In the genomic region with DNA sequence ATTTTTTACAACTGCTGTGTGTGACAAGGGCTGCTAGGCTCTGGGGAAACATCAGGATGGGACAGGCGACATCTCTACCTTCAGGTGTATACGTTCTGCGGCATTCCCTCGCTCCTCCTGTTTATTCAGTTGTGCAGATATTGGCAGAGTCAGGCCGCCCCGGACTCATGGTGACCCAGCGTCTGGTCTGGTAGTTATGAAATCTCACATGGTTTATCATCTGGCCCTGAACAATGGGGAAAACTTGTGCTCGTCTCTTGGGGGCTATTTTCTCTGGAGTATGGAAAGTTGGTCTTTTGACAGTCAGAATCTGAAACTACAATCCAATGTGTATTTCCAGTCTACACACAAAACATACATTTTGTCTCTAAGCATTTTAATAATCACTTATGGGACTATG, we compare ENCODE assay signal across 20 cellular contexts. TPM values are rescaled to one million over a fixed set of nuclear protein-coding genes. Genes with fewer than 3 reads are reported as not detected.
A peak's percentile ranks its signal among the peaks of the same experiment; 100 is the strongest.
DNase-seq lines count a peak whose midpoint lies in the region; ATAC-seq, FAIRE-seq and TF ChIP-seq lines count a peak whose summit lies in the region.
"Had no signal": no experiment of that assay in that cellular context is flagged by ENCODE, and none has a peak within 500 bp of the region (broad histone marks: within the 10 kb centered on the region; RNA-seq: fewer than 3 reads in every experiment).

No MANE protein-coding gene starts in this region.

- DNase-seq in IMR-90 (peak; percentile 75), K562 (ENCODE audit: extremely low read depth in 1 of 4, low spot score in 3 of 4) (no peak), glomerular visceral epithelial cell (ENCODE audit: extremely low spot score) (peak; percentile 62), left ventricle myocardium inferior (no peak), NCI-H187 (lab: John Stamatoyannopoulos, UW) (no peak)
- no peak for DNase-seq in activated T-helper 1 cell treated with anti-CD3 and anti-CD28 coated beads, Interleukin-12 subunit alpha, Interleukin-12 subunit beta, Interleukin-2, Interleukin-4 antibody, amounts not matched to agents 30 ng/mL and 10 ng/mL and 1 ng/mL, durations not matched to agents 14 hours and 24 hours and 36 hours (ENCODE audit: low spot score)
- DNase-seq: activated CD4-positive, alpha-beta T cell treated with anti-CD3 and anti-CD28 coated beads, Interleukin-2, amount 10 ng/mL, durations not matched to agents 7 days and 5 days; activated naive CD8-positive, alpha-beta T cell treated with anti-CD3 and anti-CD28 coated beads for 36 hours; COR-L47; erythroblast; GF-D8; Karpas-422; NCI-H2081 treated with DMSO at 0.1 percent for 48 hours; Right ventricle myocardium superior; stimulated activated CD4-positive, alpha-beta T cell treated with anti-CD3 and anti-CD28 coated beads, Interleukin-2, amount 100 ng/mL, for 24 hours; testis had no signal

- peak; percentile 74 for ATAC-seq in IMR-90 (ENCODE audit: low read depth)
- no peak for ATAC-seq in K562
- no peak for ATAC-seq in GM21526 (IDR thresholded peaks at IDR 0.05; ENCODE audit: low FRiP score, unreplicated experiment)
- ATAC-seq: natural killer cell treated with Interleukin-12 subunit alpha and Interleukin-12 subunit beta and Interleukin-15 and Interleukin-18, amount 100 ng/mL, for 72 hours had no signal

- H3K79me1 ChIP-seq in IMR-90 (ENCODE audit: low read depth in 1 of 2, low read length in 2 of 2) = no peaks in the 10 kb centered on the region

- H4K91ac ChIP-seq in IMR-90 (ENCODE audit: insufficient read depth, low read depth, low read length) = no peak overlapping the region

- H4K5ac ChIP-seq in IMR-90 (ENCODE audit: low read depth, low read length) = no peak overlapping the region

- H3K9me3 Mint-ChIP-seq in activated T-helper 1 cell treated with anti-CD3 and anti-CD28 coated beads, Interleukin-12 subunit alpha, Interleukin-12 subunit beta, Interleukin-2, Interleukin-4 antibody, amounts not matched to agents 30 ng/mL and 10 ng/mL and 1 ng/mL, durations not matched to agents 14 hours and 24 hours and 36 hours = no peaks in the 10 kb centered on the region
- H3K9me3 Mint-ChIP-seq: activated CD4-positive, alpha-beta T cell treated with anti-CD3 and anti-CD28 coated beads, Interleukin-2, amount 10 ng/mL, durations not matched to agents 7 days and 5 days; activated naive CD8-positive, alpha-beta T cell treated with anti-CD3 and anti-CD28 coated beads for 36 hours; natural killer cell treated with Interleukin-12 subunit alpha and Interleukin-12 subunit beta and Interleukin-15 and Interleukin-18, amount 100 ng/mL, for 72 hours had no signal

- no peaks in the 10 kb centered on the region for H3K36me3 ChIP-seq in ACC112 (ENCODE audit: insufficient read depth, low read length)
- no peaks in the 10 kb centered on the region for H3K36me3 ChIP-seq in IMR-90 (ENCODE audit: control insufficient read depth, insufficient read depth, low read length)
- no peaks in the 10 kb centered on the region for H3K36me3 ChIP-seq in K562 (ENCODE audit: control insufficient read depth, insufficient read depth, low read length)
- H3K36me3 ChIP-seq in left ventricle myocardium inferior = no peaks in the 10 kb centered on the region

- no peaks in the 10 kb centered on the region for H3K36me3 Mint-ChIP-seq in activated T-helper 1 cell treated with anti-CD3 and anti-CD28 coated beads, Interleukin-12 subunit alpha, Interleukin-12 subunit beta, Interleukin-2, Interleukin-4 antibody, amounts not matched to agents 30 ng/mL and 10 ng/mL and 1 ng/mL, durations not matched to agents 14 hours and 24 hours and 36 hours (ENCODE audit: low read depth)
- H3K36me3 Mint-ChIP-seq: activated naive CD8-positive, alpha-beta T cell treated with anti-CD3 and anti-CD28 coated beads for 36 hours; natural killer cell treated with Interleukin-12 subunit alpha and Interleukin-12 subunit beta and Interleukin-15 and Interleukin-18, amount 100 ng/mL, for 72 hours had no signal

- no peak overlapping the region for H3K9ac ChIP-seq in IMR-90 (ENCODE audit: low read depth, low read length)
- H3K9ac ChIP-seq in K562 (ENCODE audit: insufficient read depth in 1 of 2, low read depth in 2 of 2, low read length in 2 of 2) = no peak overlapping the region

- no peak for TF ChIP-seq RAD21 in IMR-90 (IDR thresholded peaks at IDR 0.05; ENCODE audit: low read length)
- TF ChIP-seq RAD21 in K562 (CRISPR knock-in tag; conservative IDR thresholded peaks at IDR 0.05 in 1 of 2, IDR thresholded peaks at IDR 0.05 in 1 of 2) = no peak

- BruUV-seq in IMR-90 (replicated peaks; lab: Mats Ljungman, UMichigan) (no TSS peak), K562 (replicated peaks; lab: Mats Ljungman, UMichigan) (no TSS peak)

- H4K20me1 ChIP-seq in IMR-90 (ENCODE audit: insufficient read depth, low read length) = no peaks in the 10 kb centered on the region
- 0 out of 2 replicates have a peak, but pooled peaks cover 7% of the 10 kb centered on the region for H4K20me1 ChIP-seq in K562 (replicated peaks; ENCODE audit: control insufficient read depth, insufficient read depth, low read length)

- H2BK5ac ChIP-seq in IMR-90 (ENCODE audit: low read depth, low read length, poor library complexity, severe bottlenecking) = peak overlapping the region; percentile 46

- peaks cover 27% of the 10 kb centered on the region for H3K27me3 Mint-ChIP-seq in activated T-helper 1 cell treated with anti-CD3 and anti-CD28 coated beads, Interleukin-12 subunit alpha, Interleukin-12 subunit beta, Interleukin-2, Interleukin-4 antibody, amounts not matched to agents 30 ng/mL and 10 ng/mL and 1 ng/mL, durations not matched to agents 14 hours and 24 hours and 36 hours (ENCODE audit: insufficient read depth)

- H2BK15ac ChIP-seq in IMR-90 (ENCODE audit: low read depth, low read length) = peak overlapping the region; percentile 32; the same call in 1 of the 3 replicates

- H3K23ac ChIP-seq in IMR-90 (ENCODE audit: low read depth, low read length) = no peak overlapping the region

- H3K14ac ChIP-seq in IMR-90 (replicated peaks; ENCODE audit: low read depth, low read length) = no peak overlapping the region

- CTCF ChIA-PET in IMR-90 (lab: Yijun Ruan, JAX) = no interaction called here
- CTCF ChIA-PET in K562 (lab: Yijun Ruan, JAX; ENCODE audit: low intra/inter-chr PET ratio) = no interaction called here

- TF ChIP-seq CTCF in IMR-90 (conservative IDR thresholded peaks at IDR 0.05; ENCODE audit: low read depth, low read length) = no peak
- TF ChIP-seq CTCF in K562 (IDR thresholded peaks at IDR 0.05 in 2 of 3, conservative IDR thresholded peaks at IDR 0.05 in 1 of 3; ENCODE audit: insufficient read depth in 2 of 3, low read depth in 1 of 3, low read length in 3 of 3) = no peak
- no peak for TF ChIP-seq CTCF in left ventricle myocardium inferior (IDR thresholded peaks at IDR 0.05; ENCODE audit: borderline replicate concordance)

- WGBS in IMR-90 (ENCODE audit: extremely low coverage in 2 of 2, insufficient read length in 1 of 2), 2 experiments = 93% methylated on average over 3 of the region's 8 CpGs; no CpG with 5 or more reads in 1 of the 2 experiments
- WGBS in K562 (ENCODE audit: insufficient coverage, low coverage, missing lambda C conversion rate) = 1% methylated on average over 8 of the region's 8 CpGs

- peak overlapping the region; percentile 10; the same call in 1 of the 2 replicates for H3K4ac ChIP-seq in IMR-90 (ENCODE audit: low read depth, low read length)

- H2AK9ac ChIP-seq in IMR-90 (replicated peaks; ENCODE audit: low read depth, low read length, poor library complexity) = no peak overlapping the region

- POLR2A ChIA-PET in IMR-90 (lab: Charles Lee; ENCODE audit: unreplicated experiment) (no interaction called here), K562 (lab: Yijun Ruan, JAX) (no interaction called here)

- peaks cover 14% of the 10 kb centered on the region for H3K4me1 ChIP-seq in ACC112 (ENCODE audit: control insufficient read depth, insufficient read depth, low read length, unreplicated experiment)
- peaks cover 13% of the 10 kb centered on the region; the same call in 1 of the 2 replicates for H3K4me1 ChIP-seq in IMR-90 (ENCODE audit: control insufficient read depth, insufficient read depth, low read length)
- H3K4me1 ChIP-seq in K562 (replicated peaks in 1 of 2; ENCODE audit: control insufficient read depth in 2 of 2, insufficient read depth in 2 of 2, low read length in 2 of 2) = peaks cover 0 to 7% of the 10 kb centered on the region in 2 experiments; a peak in 2 of 5 replicates
- H3K4me1 ChIP-seq in left ventricle myocardium inferior = peaks cover 8% of the 10 kb centered on the region
- H3K4me1 ChIP-seq: testis had no signal

- no peak for TF ChIP-seq EP300 in K562 (IDR thresholded peaks at IDR 0.05; ENCODE audit: low read length)

- no peaks in the 10 kb centered on the region for H3K9me1 ChIP-seq in IMR-90 (ENCODE audit: insufficient read depth, low read length)
- no peaks in the 10 kb centered on the region for H3K9me1 ChIP-seq in K562 (ENCODE audit: control insufficient read depth, insufficient read depth, low read length)

- no peak overlapping the region; a peak in 1 of 4 replicates for H4K8ac ChIP-seq in IMR-90 (ENCODE audit: low read depth in 2 of 2, low read length in 2 of 2)

- no peak overlapping the region; the same call in 1 of the 2 replicates for H2BK120ac ChIP-seq in IMR-90 (ENCODE audit: low read depth, low read length)

- no peak overlapping the region for H2AK5ac ChIP-seq in IMR-90 (ENCODE audit: low read depth, low read length)

- TF ChIP-seq POLR2A in IMR-90 (IDR thresholded peaks at IDR 0.05; ENCODE audit: low read depth, low read length) = no peak
- TF ChIP-seq POLR2A in K562 (conservative IDR thresholded peaks at IDR 0.05) = no peak

- H3K18ac ChIP-seq in IMR-90 (ENCODE audit: low read depth, low read length) = no peak overlapping the region

- H2AFZ ChIP-seq in ACC112 (ENCODE audit: low read length, unreplicated experiment) (no peak overlapping the region), IMR-90 (replicated peaks; ENCODE audit: low read length, poor library complexity) (no peak overlapping the region), K562 (ENCODE audit: low read depth, low read length) (no peak overlapping the region)

- no peak overlapping the region for H3K56ac ChIP-seq in IMR-90 (ENCODE audit: extremely low read depth, insufficient read depth, low read length)

- H3K4me1 Mint-ChIP-seq in activated T-helper 1 cell treated with anti-CD3 and anti-CD28 coated beads, Interleukin-12 subunit alpha, Interleukin-12 subunit beta, Interleukin-2, Interleukin-4 antibody, amounts not matched to agents 30 ng/mL and 10 ng/mL and 1 ng/mL, durations not matched to agents 14 hours and 24 hours and 36 hours (ENCODE audit: low read depth) = no peaks in the 10 kb centered on the region
- H3K4me1 Mint-ChIP-seq: activated CD4-positive, alpha-beta T cell treated with anti-CD3 and anti-CD28 coated beads, Interleukin-2, amount 10 ng/mL, durations not matched to agents 7 days and 5 days had no signal

- no peaks in the 10 kb centered on the region for H3K9me3 ChIP-seq in IMR-90 (ENCODE audit: control insufficient read depth, insufficient read depth, low read length)
- H3K9me3 ChIP-seq in K562 (replicated peaks; ENCODE audit: control insufficient read depth, insufficient read depth, low read depth, low read length) = no peaks in the 10 kb centered on the region
- H3K9me3 ChIP-seq in left ventricle myocardium inferior (replicated peaks) = no peaks in the 10 kb centered on the region
- H3K9me3 ChIP-seq: testis had no signal

- intact Hi-C loops in IMR-90 (cut with micrococcal nuclease) (no loop called here), K562 (cut with micrococcal nuclease) (no loop called here), left ventricle myocardium inferior (cut with micrococcal nuclease) (no loop called here)
- intact Hi-C loops in activated T-helper 1 cell treated with anti-CD3 and anti-CD28 coated beads, Interleukin-12 subunit alpha, Interleukin-12 subunit beta, Interleukin-2, Interleukin-4 antibody, amounts not matched to agents 30 ng/mL and 10 ng/mL and 1 ng/mL, durations not matched to agents 14 hours and 24 hours and 36 hours (cut with micrococcal nuclease) = no loop called here

- in situ Hi-C loops in IMR-90 (cut with MboI; ENCODE audit: low sequenced_read_pairs) = no loop called here
- in situ Hi-C loops in K562 (cut with MboI) = no loop called here

- dilution Hi-C loops in IMR-90 (cut with HindIII; ENCODE audit: low sequenced_read_pairs, unreplicated experiment) = no loop called here

- 0 out of 2 replicates have a peak overlapping the region, but pooled peaks have one; percentile 5 for H2BK20ac ChIP-seq in IMR-90 (ENCODE audit: low read depth, low read length)

- H3K4me2 ChIP-seq in IMR-90 (ENCODE audit: low read depth, low read length) (no peak overlapping the region), K562 (ENCODE audit: insufficient read depth, low read length) (no peak overlapping the region)

- H3K4me3 Mint-ChIP-seq in activated T-helper 1 cell treated with anti-CD3 and anti-CD28 coated beads, Interleukin-12 subunit alpha, Interleukin-12 subunit beta, Interleukin-2, Interleukin-4 antibody, amounts not matched to agents 30 ng/mL and 10 ng/mL and 1 ng/mL, durations not matched to agents 14 hours and 24 hours and 36 hours = no peak overlapping the region
- H3K4me3 Mint-ChIP-seq: activated CD4-positive, alpha-beta T cell treated with anti-CD3 and anti-CD28 coated beads, Interleukin-2, amount 10 ng/mL, durations not matched to agents 7 days and 5 days; activated naive CD8-positive, alpha-beta T cell treated with anti-CD3 and anti-CD28 coated beads for 36 hours; natural killer cell treated with Interleukin-12 subunit alpha and Interleukin-12 subunit beta and Interleukin-15 and Interleukin-18, amount 100 ng/mL, for 72 hours had no signal

- FAIRE-seq in K562 (lab: Jason Lieb, UNC) = no peak

- H3K27ac Mint-ChIP-seq in activated T-helper 1 cell treated with anti-CD3 and anti-CD28 coated beads, Interleukin-12 subunit alpha, Interleukin-12 subunit beta, Interleukin-2, Interleukin-4 antibody, amounts not matched to agents 30 ng/mL and 10 ng/mL and 1 ng/mL, durations not matched to agents 14 hours and 24 hours and 36 hours = no peak overlapping the region
- H3K27ac Mint-ChIP-seq: activated CD4-positive, alpha-beta T cell treated with anti-CD3 and anti-CD28 coated beads, Interleukin-2, amount 10 ng/mL, durations not matched to agents 7 days and 5 days; activated naive CD8-positive, alpha-beta T cell treated with anti-CD3 and anti-CD28 coated beads for 36 hours; natural killer cell treated with Interleukin-12 subunit alpha and Interleukin-12 subunit beta and Interleukin-15 and Interleukin-18, amount 100 ng/mL, for 72 hours had no signal

- H3K4me3 ChIP-seq in ACC112 (ENCODE audit: low read depth, low read length) (no peak overlapping the region; the same call in 1 of the 2 replicates), IMR-90 (ENCODE audit: insufficient read depth, low read depth, low read length) (no peak overlapping the region), K562 (no peak overlapping the region), left ventricle myocardium inferior (no peak overlapping the region)
- H3K4me3 ChIP-seq: testis had no signal

- H3K27ac ChIP-seq in ACC112 (ENCODE audit: low read depth, low read length) = peak overlapping the region; percentile 79
- no peak overlapping the region for H3K27ac ChIP-seq in IMR-90 (ENCODE audit: insufficient read depth, low read length)
- H3K27ac ChIP-seq in K562 (ENCODE audit: extremely low read depth, low read depth, low read length) = no peak overlapping the region
- no peak overlapping the region for H3K27ac ChIP-seq in left ventricle myocardium inferior (replicated peaks)
- H3K27ac ChIP-seq: testis had no signal

- H3K27me3 ChIP-seq in ACC112 (ENCODE audit: insufficient read depth, low read length) (no peaks in the 10 kb centered on the region), IMR-90 (ENCODE audit: control insufficient read depth, insufficient read depth, low read length) (no peaks in the 10 kb centered on the region), K562 (ENCODE audit: control insufficient read depth in 2 of 2, insufficient read depth in 2 of 2, low read length in 2 of 2) (peaks cover 53 to 60% of the 10 kb centered on the region in 2 experiments), left ventricle myocardium inferior (ENCODE audit: low read depth) (peaks cover 81% of the 10 kb centered on the region)
- H3K27me3 ChIP-seq: testis had no signal

- no peaks in the 10 kb centered on the region for H3K79me2 ChIP-seq in ACC112 (ENCODE audit: control insufficient read depth, insufficient read depth, low read length, unreplicated experiment)
- no peaks in the 10 kb centered on the region for H3K79me2 ChIP-seq in K562 (ENCODE audit: control insufficient read depth, insufficient read depth, low read length)

RNA-seq across cellular contexts. Expression of a gene that starts 3.3 kb away (rescaled TPM):
- total RNA-seq in IMR-90 (2012; rRNA removed) = under 0.01 and 0.18 TPM in 2 replicates
- polyA plus RNA-seq in IMR-90 (2012; rRNA removed) = 0.10 and 0.74 TPM in 2 replicates
- 0.33 and 0.42 TPM in 2 replicates for polyA plus RNA-seq in IMR-90 (2012; cell fraction: cytosol; rRNA removed)
- 0.50 and 1.2 TPM in 2 replicates for polyA plus RNA-seq in IMR-90 (2012; cell fraction: nucleus; rRNA removed; ENCODE audit: low replicate concordance)
- not detected in 2 replicates for total RNA-seq in K562 (2011; cell fraction: chromatin; rRNA removed; ENCODE audit: low replicate concordance)
- total RNA-seq in K562 (2011; cell fraction: nucleolus; rRNA removed) = not detected in 2 replicates
- not detected in 2 replicates for total RNA-seq in K562 (2011; cell fraction: nucleoplasm; rRNA removed)
- not detected in 2 replicates for total RNA-seq in K562 (2014; rRNA removed)
- not detected in 2 replicates for total RNA-seq in K562 (2014; rRNA removed; fragmentation: Illumina TruSeq; extraction: Trizol)
- total RNA-seq in K562 (2015; rRNA removed; fragmentation: Illumina TruSeq; extraction: Trizol) = not detected in 2 replicates
- total RNA-seq in K562 (2021) = not detected in 2 replicates
- not detected in 2 replicates for polyA plus RNA-seq in K562 (2011; rRNA removed)
- not detected in 2 replicates for polyA plus RNA-seq in K562 (2011; cell fraction: cytosol; rRNA removed)
- not detected in 2 replicates for polyA plus RNA-seq in K562 (2011; cell fraction: nucleus; rRNA removed)
- polyA plus RNA-seq in K562 (2012) = not detected in 2 replicates
- not detected in 2 replicates for polyA plus RNA-seq in K562 (2014; fragmentation: Illumina TruSeq; extraction: Trizol)
- polyA plus RNA-seq in K562 (2014; fragmentation: Nextera tagmentation; extraction: Ambion mirVana) = not detected
- polyA plus RNA-seq in K562 (2014; rRNA removed) = not detected in 2 replicates
- not detected in 2 replicates for polyA minus RNA-seq in K562 (2011; rRNA and poly(A)+ RNA removed)
- not detected in 2 replicates for polyA minus RNA-seq in K562 (2011; cell fraction: cytosol; rRNA and poly(A)+ RNA removed)
- polyA minus RNA-seq in K562 (2011; cell fraction: nucleus; rRNA and poly(A)+ RNA removed) = not detected in 2 replicates
- total RNA-seq in left ventricle myocardium inferior = not detected
- total RNA-seq in activated T-helper 1 cell treated with anti-CD3 and anti-CD28 coated beads, Interleukin-12 subunit alpha, Interleukin-12 subunit beta, Interleukin-2, Interleukin-4 antibody, amounts not matched to agents 30 ng/mL and 10 ng/mL and 1 ng/mL, durations not matched to agents 14 hours and 24 hours and 36 hours = not detected in 2 replicates
- total RNA-seq: activated CD4-positive, alpha-beta T cell treated with anti-CD3 and anti-CD28 coated beads, Interleukin-2, amount 10 ng/mL, durations not matched to agents 7 days and 5 days; activated naive CD8-positive, alpha-beta T cell treated with anti-CD3 and anti-CD28 coated beads for 36 hours; liver; natural killer cell treated with Interleukin-12 subunit alpha and Interleukin-12 subunit beta and Interleukin-15 and Interleukin-18, amount 100 ng/mL, for 72 hours; Right ventricle myocardium superior had no signal
- polyA plus RNA-seq: liver had no signal

Comparison
In these comparisons a context has a peak if more than half of its experiments do, and no peak if none do; other contexts are left out.
1. DNase-seq: peak in IMR-90 (single experiment) and glomerular visceral epithelial cell (single experiment); none in K562 (0 of 4), left ventricle myocardium inferior (single experiment), activated T-helper 1 cell treated with anti-CD3 and anti-CD28 coated beads, Interleukin-12 subunit alpha, Interleukin-12 subunit beta, Interleukin-2, Interleukin-4 antibody, amounts not matched to agents 30 ng/mL and 10 ng/mL and 1 ng/mL, durations not matched to agents 14 hours and 24 hours and 36 hours (single experiment) and NCI-H187 (0 of 2).